ENCODE assay signal across 11 cellular contexts in genomic region chr11:77175869-77176539, GRCh38. TPM values are rescaled to one million over a fixed set of nuclear protein-coding genes. Genes with fewer than 3 reads are reported as not detected.
DNase-seq lines count a peak whose midpoint lies in the region; FAIRE-seq and TF ChIP-seq lines count a peak whose summit lies in the region.
"Had no signal": no experiment of that assay in that cellular context is flagged by ENCODE, and none has a peak within 500 bp of the region (broad histone marks: within the 10 kb centered on the region; RNA-seq: fewer than 3 reads in every experiment).

No MANE protein-coding gene starts in this region.

- H3K4me3 ChIP-seq in adrenal gland (peak overlapping the region in 1 of 4 donors; percentile 13), kidney (ENCODE audit: low read length in 2 of 2) (no peak overlapping the region), subcutaneous abdominal adipose tissue (ENCODE audit: low read depth in 1 of 5, low read length in 5 of 5) (peak overlapping the region in 4 of 5 donors; percentile 33 to 42 (median 40))
- no peak overlapping the region for H3K4me3 ChIP-seq in CD4-positive, alpha-beta memory T cell (ENCODE audit: low read length in 2 of 2)

- H3K27ac Mint-ChIP-seq in CD4-positive, alpha-beta memory T cell = peak overlapping the region in 2 of 7 donors; percentile 8 to 35
- H3K27ac Mint-ChIP-seq: activated T-helper 17 cell treated with anti-CD3 and anti-CD28 coated beads, Interleukin-2, amount 50 U/mL, for 72 hours had no signal

- WGBS in adrenal gland, 4 donors = 25 to 40% (median 32%) methylated on average over 3 to 12 of the region's 12 CpGs

- H3K36me3 Mint-ChIP-seq in CD4-positive, alpha-beta memory T cell = no peaks in the 10 kb centered on the region

- no peaks in the 10 kb centered on the region for H3K4me1 Mint-ChIP-seq in CD4-positive, alpha-beta memory T cell
- H3K4me1 Mint-ChIP-seq: activated T-helper 17 cell treated with anti-CD3 and anti-CD28 coated beads, Interleukin-2, amount 50 U/mL, for 72 hours had no signal

- intact Hi-C loops in adrenal gland (cut with DNase I) = no loop called here
- intact Hi-C loops in kidney (cut with DNase I) = no loop called here
- intact Hi-C loops in CD4-positive, alpha-beta memory T cell (cut with micrococcal nuclease) = no loop called here

- H3K36me3 ChIP-seq in adrenal gland (replicated peaks in 1 of 2) (peaks cover 0 to 21% of the 10 kb centered on the region in 2 donors), kidney (ENCODE audit: control insufficient read depth in 1 of 2, insufficient read depth in 2 of 2, low read length in 2 of 2) (no peaks in the 10 kb centered on the region), subcutaneous abdominal adipose tissue (ENCODE audit: control insufficient read depth in 5 of 5, insufficient read depth in 5 of 5, low read length in 5 of 5) (peaks cover 0 to 27% (median 0%) of the 10 kb centered on the region in 5 donors)
- H3K36me3 ChIP-seq in CD4-positive, alpha-beta memory T cell (ENCODE audit: insufficient read depth, low read length) = no peaks in the 10 kb centered on the region

- peak overlapping the region; percentile 42 to 86 (median 76) for H3K27ac ChIP-seq in adrenal gland
- no peak overlapping the region for H3K27ac ChIP-seq in kidney (ENCODE audit: low read depth in 2 of 2, low read length in 2 of 2)
- no peak overlapping the region for H3K27ac ChIP-seq in subcutaneous abdominal adipose tissue (ENCODE audit: low read depth, low read length)
- H3K27ac ChIP-seq in CD4-positive, alpha-beta memory T cell (ENCODE audit: low read depth, low read length) = no peak overlapping the region

- no peak for FAIRE-seq in kidney (lab: Jason Lieb, UNC)

- DNase-seq in NCI-H1417 (lab: John Stamatoyannopoulos, UW) = peak in 2 of 3 experiments; percentile 20 to 60
- DNase-seq in NCI-H1417 treated with DMSO at 0.1 percent for 48 hours (lab: John Stamatoyannopoulos, UW) = no peak
- peak; percentile 66 to 86 (median 84) for DNase-seq in adrenal gland
- peak; percentile 61 for DNase-seq in kidney
- DNase-seq in glomerular visceral epithelial cell (ENCODE audit: extremely low spot score) = no peak
- DNase-seq in activated gamma-delta T cell treated with Interleukin-2 at 50 U/mL for 16 hours = no peak
- no peak for DNase-seq in CD4-positive, alpha-beta memory T cell
- DNase-seq: 8988T, NCI-H82 had no signal

- H3K9me3 ChIP-seq in adrenal gland (replicated peaks in 1 of 3) = no peaks in the 10 kb centered on the region
- H3K9me3 ChIP-seq in kidney (ENCODE audit: control insufficient read depth in 1 of 2, low read length in 2 of 2) = no peaks in the 10 kb centered on the region
- no peaks in the 10 kb centered on the region for H3K9me3 ChIP-seq in subcutaneous abdominal adipose tissue (ENCODE audit: control insufficient read depth in 5 of 5, low read length in 5 of 5)
- no peaks in the 10 kb centered on the region for H3K9me3 ChIP-seq in CD4-positive, alpha-beta memory T cell (ENCODE audit: control insufficient read depth in 1 of 2, low read length in 2 of 2)

- POLR2A ChIA-PET in CD4-positive, alpha-beta memory T cell (lab: Charles Lee; ENCODE audit: partially characterized antibody) = no interaction called here

- TF ChIP-seq CTCF in adrenal gland (IDR thresholded peaks at IDR 0.05) (no peak), kidney (IDR thresholded peaks at IDR 0.05; ENCODE audit: borderline replicate concordance, extremely low read depth, insufficient read depth) (no peak)

- TF ChIP-seq POLR2A in adrenal gland (IDR thresholded peaks at IDR 0.05) = peak in 1 of 2 donors; percentile 58

- H3K27me3 ChIP-seq in adrenal gland (no peaks in the 10 kb centered on the region), subcutaneous abdominal adipose tissue (ENCODE audit: control insufficient read depth in 5 of 5, insufficient read depth in 4 of 5, low read length in 5 of 5) (no peaks in the 10 kb centered on the region)
- H3K27me3 ChIP-seq in CD4-positive, alpha-beta memory T cell (ENCODE audit: insufficient read depth, low read length) = no peaks in the 10 kb centered on the region

- H3K27me3 Mint-ChIP-seq in CD4-positive, alpha-beta memory T cell = no peaks in the 10 kb centered on the region
- H3K27me3 Mint-ChIP-seq: activated T-helper 17 cell treated with anti-CD3 and anti-CD28 coated beads, Interleukin-2, amount 50 U/mL, for 72 hours had no signal

- no peak overlapping the region for H3K4me3 Mint-ChIP-seq in CD4-positive, alpha-beta memory T cell
- H3K4me3 Mint-ChIP-seq: activated T-helper 17 cell treated with anti-CD3 and anti-CD28 coated beads, Interleukin-2, amount 50 U/mL, for 72 hours had no signal

- H3K9ac ChIP-seq in kidney (ENCODE audit: low read length in 2 of 2) = no peak overlapping the region
- H3K9ac ChIP-seq in subcutaneous abdominal adipose tissue (ENCODE audit: low read length in 5 of 5) = peak overlapping the region in 3 of 5 donors; percentile 3 to 46 (median 45)

- H3K4me1 ChIP-seq in adrenal gland (replicated peaks in 1 of 2) = peaks cover 27 to 32% of the 10 kb centered on the region in 2 donors
- H3K4me1 ChIP-seq in kidney (ENCODE audit: control insufficient read depth in 1 of 2, insufficient read depth in 1 of 2, low read depth in 1 of 2, low read length in 2 of 2) = peaks cover 3 to 4% of the 10 kb centered on the region in 2 donors
- H3K4me1 ChIP-seq in subcutaneous abdominal adipose tissue (ENCODE audit: control insufficient read depth in 5 of 5, insufficient read depth in 5 of 5, low read length in 5 of 5) = peaks cover 4 to 81% (median 63%) of the 10 kb centered on the region in 5 donors
- no peaks in the 10 kb centered on the region for H3K4me1 ChIP-seq in CD4-positive, alpha-beta memory T cell (ENCODE audit: insufficient read depth, low read length)

- H3K9me3 Mint-ChIP-seq in CD4-positive, alpha-beta memory T cell = peaks cover 0 to 2% (median 0%) of the 10 kb centered on the region in 8 donors

- CTCF ChIA-PET in CD4-positive, alpha-beta memory T cell (lab: Charles Lee; ENCODE audit: partially characterized antibody) = interaction anchor here (1.2 kb wide), 1 partner anchor 11 kb away, joined by 4 read pairs; no protein-coding TSS in a partner anchor

RNA-seq across cellular contexts. Expression of gene MYO7A, which starts 48.0 kb away (rescaled TPM):
- total RNA-seq in adrenal gland (100 to 1,000 TPM in 4 of 8 donors, 10 to 100 TPM in 4; 66.1 to 175 (median 102) TPM), kidney (10.7 TPM)
- polyA plus RNA-seq in adrenal gland (100 to 1,000 TPM in 1 of 3 donors, 10 to 100 TPM in 2; 46.8 to 150 (median 67.2) TPM), kidney (ENCODE audit: insufficient read depth, low read depth, low replicate concordance) (6.1 TPM)
- total RNA-seq in CD4-positive, alpha-beta memory T cell = under 1 TPM; 0.20 to 0.47 TPM
- under 1 TPM in 1 of 2 donors, not detected in 1; 0.24 TPM for polyA plus RNA-seq in CD4-positive, alpha-beta memory T cell

Comparison
In these comparisons a context has a peak if more than half of its experiments do, and no peak if none do; other contexts are left out.
1. DNase-seq: peak in NCI-H1417 (2 of 3), adrenal gland (7 of 7) and kidney (single experiment); none in NCI-H1417 treated with DMSO at 0.1 percent for 48 hours (single experiment), glomerular visceral epithelial cell (single experiment), activated gamma-delta T cell treated with Interleukin-2 at 50 U/mL for 16 hours (single experiment) and CD4-positive, alpha-beta memory T cell (0 of 5).
2. H3K27ac ChIP-seq: peak in adrenal gland (5 of 5); none in kidney (0 of 2), subcutaneous abdominal adipose tissue (single experiment) and CD4-positive, alpha-beta memory T cell (single experiment).
3. H3K4me3 ChIP-seq: peak in subcutaneous abdominal adipose tissue (4 of 5); none in kidney (0 of 2) and CD4-positive, alpha-beta memory T cell (0 of 2).
4. H3K9ac ChIP-seq: peak in subcutaneous abdominal adipose tissue (3 of 5); none in kidney (0 of 2).